Comparison of ENCODE assay signal across 1 cellular context in genomic region chr1:29793101-29793546, GRCh38.
TF ChIP-seq lines count a peak whose summit lies in the region.

No MANE protein-coding gene starts in this region.

TF ChIP-seq in K562, 482 proteins besides CTCF, POLR2A, EP300 and RAD21 (continued from another document and continues in another):
- no peak for TF ChIP-seq MITF (IDR thresholded peaks at IDR 0.05)
- peak in 1 of 2 experiments; percentile 51; a peak in 1 of 4 replicates for TF ChIP-seq RCOR1 (IDR thresholded peaks at IDR 0.05; ENCODE audit: borderline replicate concordance in 1 of 2, low read depth in 2 of 2, low read length in 2 of 2)
- TF ChIP-seq KAT8 (IDR thresholded peaks at IDR 0.05; ENCODE audit: low read depth): no peak
- TF ChIP-seq BRCA1 (IDR thresholded peaks at IDR 0.05): no peak
- no peak for TF ChIP-seq BRCA1 (CRISPR knock-in tag; IDR thresholded peaks at IDR 0.05)
- no peak for TF ChIP-seq ETV6 (IDR thresholded peaks at IDR 0.05; ENCODE audit: borderline replicate concordance in 1 of 2, low read depth in 2 of 2, low read length in 1 of 2)
- TF ChIP-seq ETV6 (CRISPR knock-in tag; IDR thresholded peaks at IDR 0.05; ENCODE audit: borderline replicate concordance): no peak
- TF ChIP-seq FIP1L1 (IDR thresholded peaks at IDR 0.05; ENCODE audit: low read depth, low read length, poor library complexity, severe bottlenecking): no peak
- TF ChIP-seq GATAD2B (IDR thresholded peaks at IDR 0.05; ENCODE audit: borderline replicate concordance): no peak
- TF ChIP-seq XRCC3 (IDR thresholded peaks at IDR 0.05): no peak
- no peak for TF ChIP-seq HNRNPH1 (optimal IDR thresholded peaks at IDR 0.05; ENCODE audit: low read depth, low read length)
- TF ChIP-seq FOXM1 (IDR thresholded peaks at IDR 0.05; ENCODE audit: low read depth): no peak
- TF ChIP-seq FOXM1 (CRISPR knock-in tag; IDR thresholded peaks at IDR 0.05; ENCODE audit: low read depth): no peak
- no peak for TF ChIP-seq PBX2 (CRISPR knock-in tag; IDR thresholded peaks at IDR 0.05; ENCODE audit: low read depth)
- no peak for TF ChIP-seq PBX2 (tag; conservative IDR thresholded peaks at IDR 0.05; ENCODE audit: low read depth)
- TF ChIP-seq CBFB (CRISPR knock-in tag; IDR thresholded peaks at IDR 0.05): no peak
- TF ChIP-seq USF1 (CRISPR knock-in tag; IDR thresholded peaks at IDR 0.05): no peak
- no peak for TF ChIP-seq RBBP5 (IDR thresholded peaks at IDR 0.05; ENCODE audit: borderline replicate concordance, insufficient read depth, low read length, poor library complexity, severe bottlenecking)
- TF ChIP-seq KLF10 (CRISPR knock-in tag; IDR thresholded peaks at IDR 0.05): no peak
- no peak for TF ChIP-seq CHD4 (IDR thresholded peaks at IDR 0.05; ENCODE audit: insufficient read depth, insufficient replicate concordance, low read depth, low read length, poor library complexity, severe bottlenecking)
- TF ChIP-seq PHF21A (IDR thresholded peaks at IDR 0.05; ENCODE audit: borderline replicate concordance, low read depth): no peak
- no peak for TF ChIP-seq MECOM (CRISPR knock-in tag; IDR thresholded peaks at IDR 0.05)
- TF ChIP-seq MAZ (CRISPR knock-in tag; conservative IDR thresholded peaks at IDR 0.05 in 1 of 2, IDR thresholded peaks at IDR 0.05 in 1 of 2): 0 out of 4 replicates have a peak, but pooled peaks of 1 of the 2 experiments have one; percentile 29
- no peak for TF ChIP-seq ZBTB11 (CRISPR knock-in tag; IDR thresholded peaks at IDR 0.05)
- no peak for TF ChIP-seq BACH1 (tag; IDR thresholded peaks at IDR 0.05)
- no peak for TF ChIP-seq HINFP (tag; conservative IDR thresholded peaks at IDR 0.05; ENCODE audit: low read depth)
- TF ChIP-seq POLR2AphosphoS5 (IDR thresholded peaks at IDR 0.05; ENCODE audit: control insufficient read depth, insufficient read depth, low read depth, low read length): no peak
- TF ChIP-seq ATF4 (CRISPR knock-in tag; IDR thresholded peaks at IDR 0.05): peak; percentile 88
- no peak for TF ChIP-seq PRPF4 (IDR thresholded peaks at IDR 0.05; ENCODE audit: insufficient read depth, low read depth, low read length, poor library complexity, severe bottlenecking)
- TF ChIP-seq TFE3 (CRISPR knock-in tag; IDR thresholded peaks at IDR 0.05): no peak
- no peak for TF ChIP-seq ZNF780A (CRISPR knock-in tag; IDR thresholded peaks at IDR 0.05)
- no peak for TF ChIP-seq NCOA1 (IDR thresholded peaks at IDR 0.05; ENCODE audit: low read depth)
- no peak for TF ChIP-seq NKRF (IDR thresholded peaks at IDR 0.05; ENCODE audit: borderline replicate concordance)
- TF ChIP-seq SRSF1 (IDR thresholded peaks at IDR 0.05; ENCODE audit: low read depth, low read length): no peak
- peak; percentile 53; the same call in 1 of the 2 replicates for TF ChIP-seq ETV1 (tag; conservative IDR thresholded peaks at IDR 0.05; ENCODE audit: low read depth)
- TF ChIP-seq ZFPM2 (CRISPR knock-in tag; IDR thresholded peaks at IDR 0.05): no peak
- TF ChIP-seq FOXK2 (conservative IDR thresholded peaks at IDR 0.05 in 1 of 2, IDR thresholded peaks at IDR 0.05 in 1 of 2; ENCODE audit: low read depth in 2 of 2): no peak
- TF ChIP-seq ZNF316 (IDR thresholded peaks at IDR 0.05): no peak
- no peak for TF ChIP-seq CHD2 (IDR thresholded peaks at IDR 0.05; ENCODE audit: low read depth, low read length)
- no peak for TF ChIP-seq NEUROD1 (IDR thresholded peaks at IDR 0.05; ENCODE audit: borderline replicate concordance, low read depth, low read length, partially characterized antibody)
- TF ChIP-seq GABPB1 (CRISPR knock-in tag; IDR thresholded peaks at IDR 0.05): no peak
- no peak for TF ChIP-seq PHB2 (IDR thresholded peaks at IDR 0.05; ENCODE audit: low read depth)
- TF ChIP-seq NCOA2 (IDR thresholded peaks at IDR 0.05; ENCODE audit: partially characterized antibody in 2 of 2): no peak
- no peak for TF ChIP-seq PCBP1 (IDR thresholded peaks at IDR 0.05; ENCODE audit: low read depth, low read length, poor library complexity, severe bottlenecking)
- no peak for TF ChIP-seq ZZZ3 (IDR thresholded peaks at IDR 0.05)
- TF ChIP-seq RBM22 (IDR thresholded peaks at IDR 0.05; ENCODE audit: low read depth, low read length, poor library complexity, severe bottlenecking): no peak
- TF ChIP-seq AFF1 (IDR thresholded peaks at IDR 0.05; ENCODE audit: low read depth in 1 of 2, partially characterized antibody in 2 of 2): no peak
